Comparison of ENCODE assay signal across 10 cellular contexts in the genomic region with DNA sequence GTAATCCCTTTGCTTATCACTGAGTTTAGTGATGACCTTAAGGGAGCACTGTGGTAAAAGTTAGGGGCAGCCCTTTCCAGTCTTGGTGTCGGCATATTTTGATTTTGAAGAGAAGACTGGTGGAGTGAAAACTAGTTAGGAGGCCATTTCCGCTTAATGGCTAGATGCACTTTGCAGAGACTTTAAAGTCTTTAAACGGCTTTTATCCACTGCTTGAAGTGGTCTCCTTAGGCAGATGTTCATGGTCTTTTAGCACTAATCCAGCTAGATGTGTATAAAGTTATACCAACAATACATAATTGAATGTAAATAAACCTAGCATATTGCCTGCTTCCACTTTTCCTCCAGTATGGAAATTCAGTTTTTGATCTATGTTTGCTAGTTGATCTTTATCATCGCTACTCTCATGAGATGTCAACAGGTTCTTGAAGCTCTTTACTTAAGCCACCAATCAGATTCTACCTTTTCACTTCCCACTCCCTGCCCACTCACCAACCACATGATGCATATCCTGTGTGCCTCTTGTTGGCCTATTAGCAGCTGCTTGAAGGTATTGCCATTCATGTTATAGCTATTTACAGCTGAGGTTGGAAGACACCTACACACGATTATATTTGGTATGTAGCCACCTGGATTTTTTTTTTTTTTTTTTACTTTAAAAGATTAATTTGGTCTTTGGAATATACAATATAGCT.
A peak's percentile ranks its signal among the peaks of the same experiment; 100 is the strongest.
DNase-seq lines count a peak whose midpoint lies in the region; ATAC-seq and TF ChIP-seq lines count a peak whose summit lies in the region.
"Had no signal": no experiment of that assay in that cellular context is flagged by ENCODE, and none has a peak within 500 bp of the region (broad histone marks: within the 10 kb centered on the region; RNA-seq: fewer than 3 reads in every experiment).

No MANE protein-coding gene starts in this region.

- H3K4me3 ChIP-seq in epithelial cell of esophagus (ENCODE audit: low read length) (no peak overlapping the region), sigmoid colon (no peak overlapping the region), HAP-1 (no peak overlapping the region)

- in situ Hi-C loops in HAP-1 (cut with MboI; ENCODE audit: low sequenced_read_pairs): no loop called here

- H3K27me3 Mint-ChIP-seq in T-helper 17 cell: no peaks in the 10 kb centered on the region

- ATAC-seq in T-helper 17 cell: peak; percentile 55

- H3K36me3 ChIP-seq in sigmoid colon (peaks cover 0 to 14% (median 0%) of the 10 kb centered on the region in 4 donors), HAP-1 (replicated peaks) (no peaks in the 10 kb centered on the region; the same call in 1 of the 2 replicates)

- H3K4me3 Mint-ChIP-seq in T-helper 17 cell: peak overlapping the region; percentile 1

- no peak for TF ChIP-seq EP300 in sigmoid colon (IDR thresholded peaks at IDR 0.05)

- peaks cover 14% of the 10 kb centered on the region for H3K4me1 Mint-ChIP-seq in T-helper 17 cell

- H3K27ac ChIP-seq in sigmoid colon: no peak overlapping the region

- TF ChIP-seq CTCF in epithelial cell of esophagus (IDR thresholded peaks at IDR 0.05; ENCODE audit: insufficient read depth, low read depth, low read length, missing control alignments) (no peak), sigmoid colon (IDR thresholded peaks at IDR 0.05) (no peak)

- intact Hi-C loops in sigmoid colon (cut with DNase I): no loop called here

- peaks cover 0 to 23% (median 4%) of the 10 kb centered on the region in 4 donors for H3K4me1 ChIP-seq in sigmoid colon
- H3K4me1 ChIP-seq in HAP-1: peaks cover 25% of the 10 kb centered on the region

- no peak overlapping the region for H3K27ac Mint-ChIP-seq in T-helper 17 cell

- no peaks in the 10 kb centered on the region for H3K9me3 ChIP-seq in T-helper 17 cell (ENCODE audit: control insufficient read depth, low read length, poor library complexity, severe bottlenecking)
- no peaks in the 10 kb centered on the region for H3K9me3 ChIP-seq in sigmoid colon
- no peaks in the 10 kb centered on the region; the same call in 1 of the 2 replicates for H3K9me3 ChIP-seq in HAP-1

- H3K27me3 ChIP-seq in sigmoid colon (no peaks in the 10 kb centered on the region), HAP-1 (ENCODE audit: low read depth) (no peaks in the 10 kb centered on the region)

- WGBS in sigmoid colon, 2 donors: 52 to 85% methylated on average over 5 of the region's 5 CpGs

- peaks cover 8% of the 10 kb centered on the region for H3K36me3 Mint-ChIP-seq in T-helper 17 cell (ENCODE audit: low read depth)

- no peak for TF ChIP-seq POLR2A in sigmoid colon (IDR thresholded peaks at IDR 0.05)

- peak; percentile 72 for DNase-seq in activated effector memory CD4-positive, alpha-beta T cell treated with anti-CD3 and anti-CD28 coated beads, Interleukin-2, amount 50 U/mL, for 16 hours
- DNase-seq in activated effector memory CD4-positive, alpha-beta T cell treated with Interleukin-2 at 50 U/mL for 16 hours: no peak
- no peak for DNase-seq in T-helper 17 cell
- peak; percentile 42 for DNase-seq in epithelial cell of esophagus (ENCODE audit: low read depth)
- DNase-seq in stimulated activated naive CD4-positive, alpha-beta T cell treated with Interleukin-2 at 50 U/mL for 16 hours (lab: John Stamatoyannopoulos, UW): peak; percentile 13
- DNase-seq in sigmoid colon: no peak
- no peak for DNase-seq in NCI-H2171 (lab: John Stamatoyannopoulos, UW)
- no peak for DNase-seq in HAP-1 (ENCODE audit: low spot score in 2 of 2)
- DNase-seq: MV-4-11, nucleus accumbens had no signal

Comparison
In these comparisons a context has a peak if more than half of its experiments do, and no peak if none do; other contexts are left out.
1. DNase-seq: peak in activated effector memory CD4-positive, alpha-beta T cell treated with anti-CD3 and anti-CD28 coated beads, Interleukin-2, amount 50 U/mL, for 16 hours (single experiment), epithelial cell of esophagus (single experiment) and stimulated activated naive CD4-positive, alpha-beta T cell treated with Interleukin-2 at 50 U/mL for 16 hours (single experiment); none in activated effector memory CD4-positive, alpha-beta T cell treated with Interleukin-2 at 50 U/mL for 16 hours (single experiment), T-helper 17 cell (0 of 3), sigmoid colon (single experiment), NCI-H2171 (single experiment) and HAP-1 (0 of 2).